14 cellular contexts compared by ENCODE assay signal in genomic region chr4:153577053-153577452, GRCh38.
A peak's percentile ranks its signal among the peaks of the same experiment; 100 is the strongest.
DNase-seq lines count a peak whose midpoint lies in the region; ATAC-seq and FAIRE-seq lines count a peak whose summit lies in the region.
"Had no signal": no experiment of that assay in that cellular context is flagged by ENCODE, and none has a peak within 500 bp of the region (broad histone marks: within the 10 kb centered on the region; RNA-seq: fewer than 3 reads in every experiment).

No MANE protein-coding gene starts in this region.

- peak overlapping the region; percentile 46 for H3K4me3 Mint-ChIP-seq in activated naive CD8-positive, alpha-beta T cell treated with anti-CD3 and anti-CD28 coated beads, Interleukin-2, amount 10 ng/mL, durations not matched to agents 7 days and 5 days
- no peak overlapping the region for H3K4me3 Mint-ChIP-seq in activated CD8-positive, alpha-beta memory T cell treated with anti-CD3 and anti-CD28 coated beads, Interleukin-2, amount 10 ng/mL, durations not matched to agents 7 days and 5 days

- no peak for FAIRE-seq in small intestine (lab: Jason Lieb, UNC)
- FAIRE-seq: GM12878 had no signal

- CTCF ChIA-PET in activated CD8-positive, alpha-beta memory T cell treated with anti-CD3 and anti-CD28 coated beads, Interleukin-2, amount 10 ng/mL, durations not matched to agents 7 days and 5 days (lab: Charles Lee), result interaction anchor here (0.8 to 2.7 kb wide), 8 partner anchors 67 to 434 kb away, joined by 3 to 12 read pairs (median 6); no protein-coding TSS in a partner anchor

- H3K9me3 Mint-ChIP-seq in activated naive CD8-positive, alpha-beta T cell treated with anti-CD3 and anti-CD28 coated beads, Interleukin-2, amount 10 ng/mL, durations not matched to agents 7 days and 5 days, result no peaks in the 10 kb centered on the region
- H3K9me3 Mint-ChIP-seq in activated CD8-positive, alpha-beta memory T cell treated with anti-CD3 and anti-CD28 coated beads, Interleukin-2, amount 10 ng/mL, durations not matched to agents 7 days and 5 days (ENCODE audit: low read depth), result no peaks in the 10 kb centered on the region

- POLR2A ChIA-PET in activated naive CD8-positive, alpha-beta T cell treated with anti-CD3 and anti-CD28 coated beads, Interleukin-2, amount 10 ng/mL, durations not matched to agents 7 days and 5 days (lab: Charles Lee), result no interaction called here

- no peak overlapping the region for H3K4me3 ChIP-seq in small intestine (ENCODE audit: low read depth in 1 of 2, low read length in 2 of 2)
- H3K4me3 ChIP-seq: GM12878, SJCRH30, skin epidermis, suprapubic skin had no signal

- H3K4me1 ChIP-seq in small intestine (ENCODE audit: control insufficient read depth in 2 of 2, insufficient read depth in 1 of 2, low read depth in 1 of 2, low read length in 1 of 2), result peaks cover 0 to 3% of the 10 kb centered on the region in 2 donors

- no peaks in the 10 kb centered on the region for H3K36me3 ChIP-seq in small intestine (ENCODE audit: control insufficient read depth in 2 of 2, insufficient read depth in 2 of 2, low read length in 2 of 2)
- H3K36me3 ChIP-seq: suprapubic skin had no signal

- H3K27me3 ChIP-seq in small intestine (ENCODE audit: control insufficient read depth in 2 of 2, insufficient read depth in 2 of 2, low read length in 2 of 2), result no peaks in the 10 kb centered on the region
- H3K27me3 ChIP-seq: SJCRH30, suprapubic skin had no signal

- H3K36me3 Mint-ChIP-seq in activated naive CD8-positive, alpha-beta T cell treated with anti-CD3 and anti-CD28 coated beads, Interleukin-2, amount 10 ng/mL, durations not matched to agents 7 days and 5 days, result peaks cover 12% of the 10 kb centered on the region
- H3K36me3 Mint-ChIP-seq in activated CD8-positive, alpha-beta memory T cell treated with anti-CD3 and anti-CD28 coated beads, Interleukin-2, amount 10 ng/mL, durations not matched to agents 7 days and 5 days, result peaks cover 6% of the 10 kb centered on the region

- DNase-seq in SIG-M5 treated with dmso at 0.1 percent for 504 hours (lab: John Stamatoyannopoulos, UW; ENCODE audit: unreplicated experiment) (peak; percentile 7), SIG-M5 (lab: John Stamatoyannopoulos, UW) (no peak), HT-29 (ENCODE audit: low spot score) (peak; percentile 14), small intestine (peak; percentile 38), NCI-H774 (lab: John Stamatoyannopoulos, UW) (no peak)
- DNase-seq in activated naive CD8-positive, alpha-beta T cell treated with anti-CD3 and anti-CD28 coated beads, Interleukin-2, amount 10 ng/mL, durations not matched to agents 7 days and 5 days, result no peak
- no peak for DNase-seq in activated CD8-positive, alpha-beta memory T cell treated with anti-CD3 and anti-CD28 coated beads, Interleukin-2, amount 10 ng/mL, durations not matched to agents 7 days and 5 days
- DNase-seq: midbrain, NCI-H82, SJCRH30 had no signal

- H3K4me1 Mint-ChIP-seq in activated naive CD8-positive, alpha-beta T cell treated with anti-CD3 and anti-CD28 coated beads, Interleukin-2, amount 10 ng/mL, durations not matched to agents 7 days and 5 days, result peaks cover 44% of the 10 kb centered on the region
- H3K4me1 Mint-ChIP-seq in activated CD8-positive, alpha-beta memory T cell treated with anti-CD3 and anti-CD28 coated beads, Interleukin-2, amount 10 ng/mL, durations not matched to agents 7 days and 5 days, result peaks cover 31% of the 10 kb centered on the region

- no peaks in the 10 kb centered on the region for H3K27me3 Mint-ChIP-seq in activated naive CD8-positive, alpha-beta T cell treated with anti-CD3 and anti-CD28 coated beads, Interleukin-2, amount 10 ng/mL, durations not matched to agents 7 days and 5 days
- no peaks in the 10 kb centered on the region for H3K27me3 Mint-ChIP-seq in activated CD8-positive, alpha-beta memory T cell treated with anti-CD3 and anti-CD28 coated beads, Interleukin-2, amount 10 ng/mL, durations not matched to agents 7 days and 5 days

- H3K27ac Mint-ChIP-seq in activated naive CD8-positive, alpha-beta T cell treated with anti-CD3 and anti-CD28 coated beads, Interleukin-2, amount 10 ng/mL, durations not matched to agents 7 days and 5 days, result peak overlapping the region; percentile 34
- H3K27ac Mint-ChIP-seq in activated CD8-positive, alpha-beta memory T cell treated with anti-CD3 and anti-CD28 coated beads, Interleukin-2, amount 10 ng/mL, durations not matched to agents 7 days and 5 days, result no peak overlapping the region

- ATAC-seq in activated naive CD8-positive, alpha-beta T cell treated with anti-CD3 and anti-CD28 coated beads, Interleukin-2, amount 10 ng/mL, durations not matched to agents 7 days and 5 days (ENCODE audit: low read depth), result no peak
- ATAC-seq in activated CD8-positive, alpha-beta memory T cell treated with anti-CD3 and anti-CD28 coated beads, Interleukin-2, amount 10 ng/mL, durations not matched to agents 7 days and 5 days, result no peak
- ATAC-seq in HG03108 (IDR thresholded peaks at IDR 0.05; ENCODE audit: unreplicated experiment), result no peak
- ATAC-seq: GM12878 had no signal

- WGBS in small intestine, 3 donors, result 22 to 61% (median 29%) methylated on average over 5 of the region's 5 CpGs

- H3K27ac ChIP-seq in small intestine (ENCODE audit: low read depth in 1 of 2, low read length in 1 of 2), result no peak overlapping the region
- H3K27ac ChIP-seq: SJCRH30, skin epidermis, suprapubic skin had no signal

- H3K9me3 ChIP-seq in small intestine (ENCODE audit: control insufficient read depth, low read depth), result no peaks in the 10 kb centered on the region
- H3K9me3 ChIP-seq: SJCRH30, suprapubic skin had no signal

Comparison
In these comparisons a context has a peak if more than half of its experiments do, and no peak if none do; other contexts are left out.
1. DNase-seq: peak in SIG-M5 treated with dmso at 0.1 percent for 504 hours (single experiment), HT-29 (single experiment) and small intestine (single experiment); none in SIG-M5 (single experiment), activated naive CD8-positive, alpha-beta T cell treated with anti-CD3 and anti-CD28 coated beads, Interleukin-2, amount 10 ng/mL, durations not matched to agents 7 days and 5 days (single experiment), activated CD8-positive, alpha-beta memory T cell treated with anti-CD3 and anti-CD28 coated beads, Interleukin-2, amount 10 ng/mL, durations not matched to agents 7 days and 5 days (single experiment) and NCI-H774 (single experiment).